Comparison of ENCODE assay signal across 17 cellular contexts in genomic region chr21:31753949-31754348, GRCh38.
"Had no signal": no experiment of that assay in that cellular context is flagged by ENCODE, and none has a peak within 500 bp of the region (broad histone marks: within the 10 kb centered on the region; RNA-seq: fewer than 3 reads in every experiment).

No MANE protein-coding gene starts in this region.

- H3K9me3 Mint-ChIP-seq: central memory CD8-positive, alpha-beta T cell; stimulated activated effector memory CD8-positive, alpha-beta T cell treated with anti-CD3 and anti-CD28 coated beads, Interleukin-12 subunit alpha, Interleukin-12 subunit beta, amount 100 ng/mL, for 72 hours; T-helper 2 cell treated with Interferon-gamma antibody and Interleukin-4, amounts not matched to agents 5 μg/mL and 100 μg/mL, for 36 hours had no signal

- H3K27ac Mint-ChIP-seq: stimulated activated effector memory CD8-positive, alpha-beta T cell treated with anti-CD3 and anti-CD28 coated beads, Interleukin-12 subunit alpha, Interleukin-12 subunit beta, amount 100 ng/mL, for 72 hours; T-helper 2 cell treated with Interferon-gamma antibody and Interleukin-4, amounts not matched to agents 5 μg/mL and 100 μg/mL, for 36 hours had no signal

- H3K4me1 ChIP-seq: pancreas, upper lobe of right lung had no signal

- H3K36me3 ChIP-seq: brain microvascular endothelial cell, pancreas, thoracic aorta, upper lobe of right lung had no signal

- H3K4me3 ChIP-seq: coronary artery, lung, pancreas, thoracic aorta, upper lobe of right lung had no signal

- ATAC-seq: activated CD4-positive, CD25-positive, alpha-beta regulatory T cell treated with anti-CD3 and anti-CD28 coated beads, Interleukin-2, amount 50 U/mL, for 24 hours; left colon; pancreas; stimulated activated effector memory CD8-positive, alpha-beta T cell treated with anti-CD3 and anti-CD28 coated beads, Interleukin-12 subunit alpha, Interleukin-12 subunit beta, amount 100 ng/mL, for 72 hours; upper lobe of right lung had no signal

- H3K9me3 ChIP-seq: pancreas, thoracic aorta, upper lobe of right lung had no signal

- H3K27me3 ChIP-seq: brain microvascular endothelial cell, pancreas, upper lobe of right lung had no signal

- H3K27ac ChIP-seq: brain microvascular endothelial cell, coronary artery, pancreas, thoracic aorta, upper lobe of right lung had no signal

- H3K27me3 Mint-ChIP-seq: naive B cell had no signal

- H3K4me3 Mint-ChIP-seq: central memory CD8-positive, alpha-beta T cell; naive B cell; stimulated activated effector memory CD8-positive, alpha-beta T cell treated with anti-CD3 and anti-CD28 coated beads, Interleukin-12 subunit alpha, Interleukin-12 subunit beta, amount 100 ng/mL, for 72 hours; T-helper 2 cell treated with Interferon-gamma antibody and Interleukin-4, amounts not matched to agents 5 μg/mL and 100 μg/mL, for 36 hours had no signal

- H3K36me3 Mint-ChIP-seq: naive B cell; stimulated activated effector memory CD8-positive, alpha-beta T cell treated with anti-CD3 and anti-CD28 coated beads, Interleukin-12 subunit alpha, Interleukin-12 subunit beta, amount 100 ng/mL, for 72 hours had no signal

- H3K4me1 Mint-ChIP-seq: central memory CD8-positive, alpha-beta T cell; stimulated activated effector memory CD8-positive, alpha-beta T cell treated with anti-CD3 and anti-CD28 coated beads, Interleukin-12 subunit alpha, Interleukin-12 subunit beta, amount 100 ng/mL, for 72 hours had no signal

- DNase-seq: activated CD4-positive, alpha-beta T cell treated with anti-CD3 and anti-CD28 coated beads, Interleukin-2, amount 50 U/mL, for 1 hour; activated CD8-positive, alpha-beta memory T cell treated with anti-CD3 and anti-CD28 coated beads for 24 hours; activated naive CD4-positive, alpha-beta T cell; anterior cingulate cortex; brain microvascular endothelial cell; left colon; naive B cell; pancreas; stimulated activated CD4-positive, alpha-beta T cell treated with anti-CD3 and anti-CD28 coated beads, Interleukin-12 subunit alpha, Interleukin-12 subunit beta, amount 100 ng/mL, for 4 hours; upper lobe of right lung had no signal
